Comparison of ENCODE assay signal across 9 cellular contexts in genomic region chr7:11366118-11366517, GRCh38.
"Had no signal": no experiment of that assay in that cellular context is flagged by ENCODE, and none has a peak within 500 bp of the region (broad histone marks: within the 10 kb centered on the region; RNA-seq: fewer than 3 reads in every experiment).

No MANE protein-coding gene starts in this region.

- H3K9me3 ChIP-seq: HAP-1 had no signal

- H3K4me1 ChIP-seq: HAP-1 had no signal

- H3K27ac ChIP-seq: KMS-11 had no signal

- H3K4me3 ChIP-seq: GM23338, HAP-1 had no signal

- H2AFZ ChIP-seq: GM23338 had no signal

- H3K4me2 ChIP-seq: GM23338, KMS-11 had no signal

- H3K36me3 ChIP-seq: HAP-1 had no signal

- H3K9ac ChIP-seq: KMS-11 had no signal

- ATAC-seq: GM23338, HCT116, HepG2 had no signal

- FAIRE-seq: HepG2 had no signal

- DNase-seq: H7, HFFc6, Karpas-422, KBM-7 had no signal
